ENCODE assay signal across 21 cellular contexts in genomic region chr12:46164186-46164585, GRCh38.
"Had no signal": no experiment of that assay in that cellular context is flagged by ENCODE, and none has a peak within 500 bp of the region (broad histone marks: within the 10 kb centered on the region; RNA-seq: fewer than 3 reads in every experiment).

No MANE protein-coding gene starts in this region.

- H3K4me3 ChIP-seq: colonic mucosa, gastroesophageal sphincter, heart right ventricle, lung, ovary, sigmoid colon, thyroid gland, uterus had no signal

- ATAC-seq: activated naive CD8-positive, alpha-beta T cell treated with anti-CD3 and anti-CD28 coated beads, Interleukin-2, amount 50 U/mL, for 24 hours; activated T-helper 17 cell treated with anti-CD3 and anti-CD28 coated beads, Interleukin-2, amount 50 U/mL, for 72 hours; gastroesophageal sphincter; heart right ventricle; left colon; stimulated activated effector memory CD8-positive, alpha-beta T cell treated with anti-CD3 and anti-CD28 coated beads, Interleukin-12 subunit alpha, Interleukin-12 subunit beta, amount 100 ng/mL, for 72 hours had no signal

- H3K27me3 Mint-ChIP-seq: activated naive CD8-positive, alpha-beta T cell treated with anti-CD3 and anti-CD28 coated beads, Interleukin-2, amount 50 U/mL, for 24 hours; activated T-helper 17 cell treated with anti-CD3 and anti-CD28 coated beads, Interleukin-2, amount 50 U/mL, for 72 hours; naive B cell had no signal

- DNase-seq: activated CD4-positive, alpha-beta T cell treated with anti-CD3 and anti-CD28 coated beads, Interleukin-2, amount 50 U/mL, for 4 hours; activated naive CD4-positive, alpha-beta T cell treated with Interleukin-2 at 50 U/mL for 16 hours; activated naive CD8-positive, alpha-beta T cell treated with anti-CD3 and anti-CD28 coated beads, Interleukin-2, amount 50 U/mL, for 24 hours; caudate nucleus; colonic mucosa; heart right ventricle; left colon; naive B cell; ovary; sigmoid colon; stimulated activated CD4-positive, alpha-beta T cell treated with anti-CD3 and anti-CD28 coated beads, Interleukin-12 subunit alpha, Interleukin-12 subunit beta, amount 100 ng/mL, for 4 hours; stimulated activated CD4-positive, alpha-beta T cell treated with anti-CD3 and anti-CD28 coated beads, Interleukin-2, amount 100 ng/mL, for 24 hours; thyroid gland; uterus had no signal

- H3K27me3 ChIP-seq: colonic mucosa, gastroesophageal sphincter, heart right ventricle, ovary, sigmoid colon, thyroid gland, uterus had no signal

- H3K27ac ChIP-seq: colonic mucosa, gastroesophageal sphincter, heart right ventricle, ovary, sigmoid colon, thyroid gland, uterus had no signal

- FAIRE-seq: astrocyte, endometrium, TTC549 had no signal

- H3K36me3 Mint-ChIP-seq: stimulated activated effector memory CD8-positive, alpha-beta T cell treated with anti-CD3 and anti-CD28 coated beads, Interleukin-12 subunit alpha, Interleukin-12 subunit beta, amount 100 ng/mL, for 72 hours had no signal

- H3K4me1 ChIP-seq: colonic mucosa, uterus had no signal

- H3K36me3 ChIP-seq: colonic mucosa, gastroesophageal sphincter, heart right ventricle, ovary, sigmoid colon, thyroid gland, uterus had no signal

- H3K9me3 ChIP-seq: colonic mucosa, gastroesophageal sphincter, ovary, sigmoid colon, thyroid gland, uterus had no signal

- H3K9me3 Mint-ChIP-seq: stimulated activated effector memory CD8-positive, alpha-beta T cell treated with anti-CD3 and anti-CD28 coated beads, Interleukin-12 subunit alpha, Interleukin-12 subunit beta, amount 100 ng/mL, for 72 hours had no signal

- H3K27ac Mint-ChIP-seq: activated naive CD8-positive, alpha-beta T cell treated with anti-CD3 and anti-CD28 coated beads, Interleukin-2, amount 50 U/mL, for 24 hours; activated T-helper 17 cell treated with anti-CD3 and anti-CD28 coated beads, Interleukin-2, amount 50 U/mL, for 72 hours; naive B cell; stimulated activated effector memory CD8-positive, alpha-beta T cell treated with anti-CD3 and anti-CD28 coated beads, Interleukin-12 subunit alpha, Interleukin-12 subunit beta, amount 100 ng/mL, for 72 hours had no signal

- H3K4me1 Mint-ChIP-seq: activated T-helper 17 cell treated with anti-CD3 and anti-CD28 coated beads, Interleukin-2, amount 50 U/mL, for 72 hours; stimulated activated effector memory CD8-positive, alpha-beta T cell treated with anti-CD3 and anti-CD28 coated beads, Interleukin-12 subunit alpha, Interleukin-12 subunit beta, amount 100 ng/mL, for 72 hours had no signal

- H3K4me3 Mint-ChIP-seq: activated naive CD8-positive, alpha-beta T cell treated with anti-CD3 and anti-CD28 coated beads, Interleukin-2, amount 50 U/mL, for 24 hours; activated T-helper 17 cell treated with anti-CD3 and anti-CD28 coated beads, Interleukin-2, amount 50 U/mL, for 72 hours; naive B cell; stimulated activated effector memory CD8-positive, alpha-beta T cell treated with anti-CD3 and anti-CD28 coated beads, Interleukin-12 subunit alpha, Interleukin-12 subunit beta, amount 100 ng/mL, for 72 hours had no signal
